ENCODE assay signal across 1 cellular context in the genomic region with DNA sequence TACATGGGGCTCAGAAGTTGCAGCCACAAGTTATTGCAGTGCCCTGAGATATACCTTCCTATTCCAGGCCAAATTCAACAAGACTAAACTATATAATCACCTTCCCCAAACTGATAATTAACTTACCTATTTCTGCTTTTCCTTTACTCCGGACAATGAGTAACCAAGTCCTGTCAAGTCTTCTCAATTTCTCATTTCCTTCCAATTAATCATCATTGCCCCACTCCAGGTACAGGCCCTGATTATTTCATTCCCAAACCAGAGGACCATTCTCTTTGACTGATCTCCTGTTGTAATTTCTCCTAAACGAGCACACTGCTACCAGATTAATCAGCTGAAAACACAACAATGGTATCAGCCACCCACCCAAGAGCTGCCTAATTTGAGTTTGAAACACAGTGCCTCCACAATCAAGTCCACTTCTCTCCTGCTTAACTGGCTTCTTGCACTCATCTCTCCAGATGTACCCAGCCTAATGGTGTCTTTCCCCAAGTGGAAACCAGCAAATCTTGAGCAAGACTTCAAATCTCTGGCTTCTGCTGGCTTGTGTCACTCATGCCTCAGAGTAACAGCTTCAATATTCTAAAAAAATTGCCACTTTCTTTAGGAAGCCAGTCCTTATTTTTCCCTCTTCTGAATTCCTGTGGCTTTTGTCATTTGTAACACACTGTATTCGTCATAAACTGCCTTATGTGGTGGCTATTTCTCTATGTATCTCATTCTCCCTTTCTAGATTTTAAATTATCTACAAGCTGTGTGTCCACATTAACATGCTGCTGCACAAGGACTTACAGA.
TF ChIP-seq lines count a peak whose summit lies in the region.

No MANE protein-coding gene starts in this region.

TF ChIP-seq in SK-N-SH, 30 proteins besides CTCF, POLR2A, EP300 and RAD21 (continued from another document):
- TF ChIP-seq JUND (IDR thresholded peaks at IDR 0.05) (peak; percentile 34; the same call in 1 of the 2 replicates), REST (IDR thresholded peaks at IDR 0.05; ENCODE audit: low read depth, low read length) (no peak), ELF1 (IDR thresholded peaks at IDR 0.05) (no peak), CHD2 (IDR thresholded peaks at IDR 0.05; ENCODE audit: low read length, partially characterized antibody) (no peak), MAX (IDR thresholded peaks at IDR 0.05; ENCODE audit: low read depth) (0 out of 2 replicates have a peak, but pooled peaks have one; percentile 13), FOSL2 (IDR thresholded peaks at IDR 0.05; ENCODE audit: borderline replicate concordance, low read depth) (peak; percentile 23; the same call in 1 of the 2 replicates)
TF ChIP-seq in SK-N-SH: peak in this region for 5.
